In genomic region chr11:80593981-80594380, GRCh38 we compare ENCODE assay signal across 9 cellular contexts.
DNase-seq lines count a peak whose midpoint lies in the region; ATAC-seq, FAIRE-seq and TF ChIP-seq lines count a peak whose summit lies in the region.
"Had no signal": no experiment of that assay in that cellular context is flagged by ENCODE, and none has a peak within 500 bp of the region (broad histone marks: within the 10 kb centered on the region; RNA-seq: fewer than 3 reads in every experiment).

No MANE protein-coding gene starts in this region.

- H3K36me3 ChIP-seq in pancreas (no peaks in the 10 kb centered on the region), kidney (ENCODE audit: control insufficient read depth in 1 of 2, insufficient read depth in 2 of 2, low read length in 2 of 2) (no peaks in the 10 kb centered on the region)

- DNase-seq in HS-27A (ENCODE audit: low read depth) (peak; percentile 76), RPMI7951 (ENCODE audit: low read depth) (peak; percentile 39), pancreas (no peak), NCI-H510A (lab: John Stamatoyannopoulos, UW) (no peak), kidney (no peak)
- DNase-seq in activated CD4-positive, CD25-positive, alpha-beta regulatory T cell treated with anti-CD3 and anti-CD28 coated beads, Interleukin-2, amount 50 U/mL, for 72 hours, result no peak
- DNase-seq: NCI-H1048 had no signal

- H3K27ac ChIP-seq in pancreas, result no peak overlapping the region
- H3K27ac ChIP-seq in kidney (ENCODE audit: low read depth in 2 of 2, low read length in 2 of 2), result no peak overlapping the region

- WGBS in pancreas, 2 donors, result 37 to 40% methylated on average over 2 of the region's 2 CpGs

- H3K4me3 ChIP-seq in pancreas (no peak overlapping the region), kidney (ENCODE audit: low read length in 2 of 2) (no peak overlapping the region)

- no peak overlapping the region for H3K9ac ChIP-seq in kidney (ENCODE audit: low read length in 2 of 2)

- peak; percentile 93 for ATAC-seq in esophagus mucosa
- peak; percentile 46 to 87 (median 79) for ATAC-seq in pancreas
- no peak for ATAC-seq in GM18502 (IDR thresholded peaks at IDR 0.05; ENCODE audit: poor library complexity, unreplicated experiment)

- FAIRE-seq in pancreas (lab: Jason Lieb, UNC) (no peak), kidney (lab: Jason Lieb, UNC) (no peak)

- H3K27me3 ChIP-seq in pancreas, result no peaks in the 10 kb centered on the region

- TF ChIP-seq CTCF in pancreas (IDR thresholded peaks at IDR 0.05) (no peak), kidney (IDR thresholded peaks at IDR 0.05; ENCODE audit: borderline replicate concordance, extremely low read depth, insufficient read depth) (no peak)

- H3K4me1 ChIP-seq in pancreas (peaks cover 0 to 7% (median 5%) of the 10 kb centered on the region in 3 donors), kidney (ENCODE audit: control insufficient read depth in 1 of 2, insufficient read depth in 1 of 2, low read depth in 1 of 2, low read length in 2 of 2) (no peaks in the 10 kb centered on the region)

- no peaks in the 10 kb centered on the region for H3K9me3 ChIP-seq in pancreas
- no peaks in the 10 kb centered on the region for H3K9me3 ChIP-seq in kidney (ENCODE audit: control insufficient read depth in 1 of 2, low read length in 2 of 2)

- intact Hi-C loops in pancreas (cut with DNase I) (no loop called here), kidney (cut with DNase I) (no loop called here)

Comparison
In these comparisons a context has a peak if more than half of its experiments do, and no peak if none do; other contexts are left out.
1. DNase-seq: peak in HS-27A (single experiment) and RPMI7951 (single experiment); none in pancreas (0 of 6), activated CD4-positive, CD25-positive, alpha-beta regulatory T cell treated with anti-CD3 and anti-CD28 coated beads, Interleukin-2, amount 50 U/mL, for 72 hours (single experiment), NCI-H510A (single experiment) and kidney (single experiment).